ENCODE assay signal across 1 cellular context in the genomic region with DNA sequence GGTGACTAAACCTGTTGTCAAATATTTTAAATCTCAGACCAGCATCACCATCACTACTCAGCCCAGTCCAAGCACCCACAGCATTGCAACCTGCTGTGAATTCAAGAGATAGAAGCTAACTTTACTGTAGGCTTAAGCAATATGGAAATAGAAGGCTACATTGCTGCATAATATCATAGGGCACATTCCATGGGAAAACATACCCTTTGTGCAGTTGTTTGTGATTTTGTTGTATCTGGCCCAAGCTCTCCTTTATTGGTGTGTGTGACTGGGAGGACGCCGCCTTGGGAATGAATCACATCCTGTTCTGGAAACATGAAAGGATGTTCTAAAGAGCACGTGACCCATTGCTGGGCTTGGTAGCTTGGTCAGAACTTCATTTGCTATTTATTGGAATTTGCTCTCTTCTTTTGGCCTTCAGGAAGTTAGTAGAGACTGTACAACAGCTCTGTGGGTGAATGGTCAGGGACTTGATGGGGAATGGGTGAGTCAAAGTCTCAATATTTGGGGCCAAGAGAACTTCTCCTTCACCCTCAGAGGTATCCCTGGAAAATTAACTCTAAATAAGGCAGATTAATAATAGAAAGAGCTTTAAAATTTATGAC.
TF ChIP-seq lines count a peak whose summit lies in the region.

No MANE protein-coding gene starts in this region.

TF ChIP-seq in HepG2, 621 proteins besides CTCF, POLR2A, EP300 and RAD21 (continued from another document and continues in another):
- TF ChIP-seq, protein P1, sequence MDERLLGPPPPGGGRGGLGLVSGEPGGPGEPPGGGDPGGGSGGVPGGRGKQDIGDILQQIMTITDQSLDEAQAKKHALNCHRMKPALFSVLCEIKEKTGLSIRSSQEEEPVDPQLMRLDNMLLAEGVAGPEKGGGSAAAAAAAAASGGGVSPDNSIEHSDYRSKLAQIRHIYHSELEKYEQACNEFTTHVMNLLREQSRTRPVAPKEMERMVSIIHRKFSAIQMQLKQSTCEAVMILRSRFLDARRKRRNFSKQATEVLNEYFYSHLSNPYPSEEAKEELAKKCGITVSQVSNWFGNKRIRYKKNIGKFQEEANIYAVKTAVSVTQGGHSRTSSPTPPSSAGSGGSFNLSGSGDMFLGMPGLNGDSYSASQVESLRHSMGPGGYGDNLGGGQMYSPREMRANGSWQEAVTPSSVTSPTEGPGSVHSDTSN (CRISPR knock-in tag; IDR thresholded peaks at IDR 0.05): 0 out of 2 replicates have a peak, but pooled peaks have one; percentile 30
- peak; percentile 24; the same call in 1 of the 2 replicates for TF ChIP-seq ZNF547 (CRISPR knock-in tag; IDR thresholded peaks at IDR 0.05)
- no peak for TF ChIP-seq ZNF143 (CRISPR knock-in tag; IDR thresholded peaks at IDR 0.05)
- no peak for TF ChIP-seq ZBTB42 (CRISPR knock-in tag; IDR thresholded peaks at IDR 0.05)
- TF ChIP-seq ZNF333 (CRISPR knock-in tag; IDR thresholded peaks at IDR 0.05; ENCODE audit: borderline replicate concordance): no peak
- TF ChIP-seq, protein P2, sequence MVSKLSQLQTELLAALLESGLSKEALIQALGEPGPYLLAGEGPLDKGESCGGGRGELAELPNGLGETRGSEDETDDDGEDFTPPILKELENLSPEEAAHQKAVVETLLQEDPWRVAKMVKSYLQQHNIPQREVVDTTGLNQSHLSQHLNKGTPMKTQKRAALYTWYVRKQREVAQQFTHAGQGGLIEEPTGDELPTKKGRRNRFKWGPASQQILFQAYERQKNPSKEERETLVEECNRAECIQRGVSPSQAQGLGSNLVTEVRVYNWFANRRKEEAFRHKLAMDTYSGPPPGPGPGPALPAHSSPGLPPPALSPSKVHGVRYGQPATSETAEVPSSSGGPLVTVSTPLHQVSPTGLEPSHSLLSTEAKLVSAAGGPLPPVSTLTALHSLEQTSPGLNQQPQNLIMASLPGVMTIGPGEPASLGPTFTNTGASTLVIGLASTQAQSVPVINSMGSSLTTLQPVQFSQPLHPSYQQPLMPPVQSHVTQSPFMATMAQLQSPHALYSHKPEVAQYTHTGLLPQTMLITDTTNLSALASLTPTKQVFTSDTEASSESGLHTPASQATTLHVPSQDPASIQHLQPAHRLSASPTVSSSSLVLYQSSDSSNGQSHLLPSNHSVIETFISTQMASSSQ (IDR thresholded peaks at IDR 0.05; ENCODE audit: low read depth): peak; percentile 52; the same call in 1 of the 2 replicates
- TF ChIP-seq, protein P2 (CRISPR knock-in tag; IDR thresholded peaks at IDR 0.05; ENCODE audit: borderline replicate concordance): no peak
- TF ChIP-seq ZNF282 (IDR thresholded peaks at IDR 0.05; ENCODE audit: partially characterized antibody): no peak
- no peak for TF ChIP-seq GPN1 (CRISPR knock-in tag; IDR thresholded peaks at IDR 0.05; ENCODE audit: borderline replicate concordance)
- TF ChIP-seq KAT8 (CRISPR knock-in tag; IDR thresholded peaks at IDR 0.05): peak; percentile 76
- TF ChIP-seq NR1H2 (CRISPR knock-in tag; IDR thresholded peaks at IDR 0.05; ENCODE audit: borderline replicate concordance, low read depth): no peak
- TF ChIP-seq, protein P3, sequence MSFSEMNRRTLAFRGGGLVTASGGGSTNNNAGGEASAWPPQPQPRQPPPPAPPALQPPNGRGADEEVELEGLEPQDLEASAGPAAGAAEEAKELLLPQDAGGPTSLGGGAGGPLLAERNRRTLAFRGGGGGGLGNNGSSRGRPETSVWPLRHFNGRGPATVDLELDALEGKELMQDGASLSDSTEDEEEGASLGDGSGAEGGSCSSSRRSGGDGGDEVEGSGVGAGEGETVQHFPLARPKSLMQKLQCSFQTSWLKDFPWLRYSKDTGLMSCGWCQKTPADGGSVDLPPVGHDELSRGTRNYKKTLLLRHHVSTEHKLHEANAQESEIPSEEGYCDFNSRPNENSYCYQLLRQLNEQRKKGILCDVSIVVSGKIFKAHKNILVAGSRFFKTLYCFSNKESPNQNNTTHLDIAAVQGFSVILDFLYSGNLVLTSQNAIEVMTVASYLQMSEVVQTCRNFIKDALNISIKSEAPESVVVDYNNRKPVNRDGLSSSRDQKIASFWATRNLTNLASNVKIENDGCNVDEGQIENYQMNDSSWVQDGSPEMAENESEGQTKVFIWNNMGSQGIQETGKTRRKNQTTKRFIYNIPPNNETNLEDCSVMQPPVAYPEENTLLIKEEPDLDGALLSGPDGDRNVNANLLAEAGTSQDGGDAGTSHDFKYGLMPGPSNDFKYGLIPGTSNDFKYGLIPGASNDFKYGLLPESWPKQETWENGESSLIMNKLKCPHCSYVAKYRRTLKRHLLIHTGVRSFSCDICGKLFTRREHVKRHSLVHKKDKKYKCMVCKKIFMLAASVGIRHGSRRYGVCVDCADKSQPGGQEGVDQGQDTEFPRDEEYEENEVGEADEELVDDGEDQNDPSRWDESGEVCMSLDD (CRISPR knock-in tag; IDR thresholded peaks at IDR 0.05; ENCODE audit: borderline replicate concordance): no peak; the same call in 1 of the 2 replicates
- TF ChIP-seq MIXL1 (CRISPR knock-in tag; IDR thresholded peaks at IDR 0.05): peak; percentile 76
- TF ChIP-seq, protein P4, sequence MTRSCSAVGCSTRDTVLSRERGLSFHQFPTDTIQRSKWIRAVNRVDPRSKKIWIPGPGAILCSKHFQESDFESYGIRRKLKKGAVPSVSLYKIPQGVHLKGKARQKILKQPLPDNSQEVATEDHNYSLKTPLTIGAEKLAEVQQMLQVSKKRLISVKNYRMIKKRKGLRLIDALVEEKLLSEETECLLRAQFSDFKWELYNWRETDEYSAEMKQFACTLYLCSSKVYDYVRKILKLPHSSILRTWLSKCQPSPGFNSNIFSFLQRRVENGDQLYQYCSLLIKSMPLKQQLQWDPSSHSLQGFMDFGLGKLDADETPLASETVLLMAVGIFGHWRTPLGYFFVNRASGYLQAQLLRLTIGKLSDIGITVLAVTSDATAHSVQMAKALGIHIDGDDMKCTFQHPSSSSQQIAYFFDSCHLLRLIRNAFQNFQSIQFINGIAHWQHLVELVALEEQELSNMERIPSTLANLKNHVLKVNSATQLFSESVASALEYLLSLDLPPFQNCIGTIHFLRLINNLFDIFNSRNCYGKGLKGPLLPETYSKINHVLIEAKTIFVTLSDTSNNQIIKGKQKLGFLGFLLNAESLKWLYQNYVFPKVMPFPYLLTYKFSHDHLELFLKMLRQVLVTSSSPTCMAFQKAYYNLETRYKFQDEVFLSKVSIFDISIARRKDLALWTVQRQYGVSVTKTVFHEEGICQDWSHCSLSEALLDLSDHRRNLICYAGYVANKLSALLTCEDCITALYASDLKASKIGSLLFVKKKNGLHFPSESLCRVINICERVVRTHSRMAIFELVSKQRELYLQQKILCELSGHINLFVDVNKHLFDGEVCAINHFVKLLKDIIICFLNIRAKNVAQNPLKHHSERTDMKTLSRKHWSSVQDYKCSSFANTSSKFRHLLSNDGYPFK (CRISPR knock-in tag; IDR thresholded peaks at IDR 0.05; ENCODE audit: borderline replicate concordance): no peak
- TF ChIP-seq, protein P5, sequence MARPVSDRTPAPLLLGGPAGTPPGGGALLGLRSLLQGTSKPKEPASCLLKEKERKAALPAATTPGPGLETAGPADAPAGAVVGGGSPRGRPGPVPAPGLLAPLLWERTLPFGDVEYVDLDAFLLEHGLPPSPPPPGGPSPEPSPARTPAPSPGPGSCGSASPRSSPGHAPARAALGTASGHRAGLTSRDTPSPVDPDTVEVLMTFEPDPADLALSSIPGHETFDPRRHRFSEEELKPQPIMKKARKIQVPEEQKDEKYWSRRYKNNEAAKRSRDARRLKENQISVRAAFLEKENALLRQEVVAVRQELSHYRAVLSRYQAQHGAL (CRISPR knock-in tag; IDR thresholded peaks at IDR 0.05; ENCODE audit: not compliant biosample characterization): no peak
- peak; percentile 74; the same call in 1 of the 2 replicates for TF ChIP-seq ZNF121 (CRISPR knock-in tag; IDR thresholded peaks at IDR 0.05)
- TF ChIP-seq SOX13 (IDR thresholded peaks at IDR 0.05): 0 out of 2 replicates have a peak, but pooled peaks have one; percentile 51
- TF ChIP-seq SOX13 (CRISPR knock-in tag; conservative IDR thresholded peaks at IDR 0.05 in 1 of 2, IDR thresholded peaks at IDR 0.05 in 1 of 2): peak in 1 of 2 experiments; percentile 90; a peak in 2 of 4 replicates
- TF ChIP-seq, protein P6, sequence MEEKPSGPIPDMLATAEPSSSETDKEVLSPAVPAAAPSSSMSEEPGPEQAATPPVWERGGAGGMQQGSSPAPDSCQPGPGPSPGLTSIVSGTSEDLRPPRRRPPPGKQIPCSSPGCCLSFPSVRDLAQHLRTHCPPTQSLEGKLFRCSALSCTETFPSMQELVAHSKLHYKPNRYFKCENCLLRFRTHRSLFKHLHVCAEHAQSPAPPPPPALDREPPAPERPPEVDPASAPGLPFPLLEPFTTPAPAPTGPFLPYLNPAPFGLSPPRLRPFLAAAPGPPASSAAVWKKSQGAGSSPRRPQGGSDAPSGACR (CRISPR knock-in tag; IDR thresholded peaks at IDR 0.05): peak; percentile 4; the same call in 1 of the 2 replicates
- TF ChIP-seq ETV6 (CRISPR knock-in tag; conservative IDR thresholded peaks at IDR 0.05): no peak
- peak; percentile 7 for TF ChIP-seq ZNF781 (CRISPR knock-in tag; IDR thresholded peaks at IDR 0.05; ENCODE audit: borderline replicate concordance, not compliant biosample characterization)
- 0 out of 2 replicates have a peak, but pooled peaks have one; percentile 49 for TF ChIP-seq ZNF451 (CRISPR knock-in tag; IDR thresholded peaks at IDR 0.05)
- TF ChIP-seq NFYC (CRISPR knock-in tag; IDR thresholded peaks at IDR 0.05): no peak; the same call in 1 of the 2 replicates
- no peak; the same call in 1 of the 2 replicates for TF ChIP-seq KDM3A (CRISPR knock-in tag; IDR thresholded peaks at IDR 0.05; ENCODE audit: low read depth)
- 0 out of 2 replicates have a peak, but pooled peaks have one; percentile 29 for TF ChIP-seq RBAK (CRISPR knock-in tag; IDR thresholded peaks at IDR 0.05)
- TF ChIP-seq XRCC5 (optimal IDR thresholded peaks at IDR 0.05; ENCODE audit: low read length): no peak
- no peak for TF ChIP-seq ZNF160 (CRISPR knock-in tag; IDR thresholded peaks at IDR 0.05)
- peak; percentile 44; the same call in 1 of the 2 replicates for TF ChIP-seq GABPB1 (CRISPR knock-in tag; IDR thresholded peaks at IDR 0.05)
- no peak for TF ChIP-seq ZNF570 (CRISPR knock-in tag; IDR thresholded peaks at IDR 0.05; ENCODE audit: borderline replicate concordance)
- TF ChIP-seq SMARCC2 (IDR thresholded peaks at IDR 0.05): no peak
- no peak for TF ChIP-seq ZNF253 (CRISPR knock-in tag; IDR thresholded peaks at IDR 0.05; ENCODE audit: borderline replicate concordance)
- TF ChIP-seq DMAP1 (CRISPR knock-in tag; IDR thresholded peaks at IDR 0.05): peak; percentile 10; the same call in 1 of the 2 replicates
- no peak for TF ChIP-seq NPAS2 (CRISPR knock-in tag; IDR thresholded peaks at IDR 0.05; ENCODE audit: borderline replicate concordance)
- TF ChIP-seq ELF4 (CRISPR knock-in tag; IDR thresholded peaks at IDR 0.05; ENCODE audit: borderline replicate concordance): no peak
- TF ChIP-seq, protein P7, sequence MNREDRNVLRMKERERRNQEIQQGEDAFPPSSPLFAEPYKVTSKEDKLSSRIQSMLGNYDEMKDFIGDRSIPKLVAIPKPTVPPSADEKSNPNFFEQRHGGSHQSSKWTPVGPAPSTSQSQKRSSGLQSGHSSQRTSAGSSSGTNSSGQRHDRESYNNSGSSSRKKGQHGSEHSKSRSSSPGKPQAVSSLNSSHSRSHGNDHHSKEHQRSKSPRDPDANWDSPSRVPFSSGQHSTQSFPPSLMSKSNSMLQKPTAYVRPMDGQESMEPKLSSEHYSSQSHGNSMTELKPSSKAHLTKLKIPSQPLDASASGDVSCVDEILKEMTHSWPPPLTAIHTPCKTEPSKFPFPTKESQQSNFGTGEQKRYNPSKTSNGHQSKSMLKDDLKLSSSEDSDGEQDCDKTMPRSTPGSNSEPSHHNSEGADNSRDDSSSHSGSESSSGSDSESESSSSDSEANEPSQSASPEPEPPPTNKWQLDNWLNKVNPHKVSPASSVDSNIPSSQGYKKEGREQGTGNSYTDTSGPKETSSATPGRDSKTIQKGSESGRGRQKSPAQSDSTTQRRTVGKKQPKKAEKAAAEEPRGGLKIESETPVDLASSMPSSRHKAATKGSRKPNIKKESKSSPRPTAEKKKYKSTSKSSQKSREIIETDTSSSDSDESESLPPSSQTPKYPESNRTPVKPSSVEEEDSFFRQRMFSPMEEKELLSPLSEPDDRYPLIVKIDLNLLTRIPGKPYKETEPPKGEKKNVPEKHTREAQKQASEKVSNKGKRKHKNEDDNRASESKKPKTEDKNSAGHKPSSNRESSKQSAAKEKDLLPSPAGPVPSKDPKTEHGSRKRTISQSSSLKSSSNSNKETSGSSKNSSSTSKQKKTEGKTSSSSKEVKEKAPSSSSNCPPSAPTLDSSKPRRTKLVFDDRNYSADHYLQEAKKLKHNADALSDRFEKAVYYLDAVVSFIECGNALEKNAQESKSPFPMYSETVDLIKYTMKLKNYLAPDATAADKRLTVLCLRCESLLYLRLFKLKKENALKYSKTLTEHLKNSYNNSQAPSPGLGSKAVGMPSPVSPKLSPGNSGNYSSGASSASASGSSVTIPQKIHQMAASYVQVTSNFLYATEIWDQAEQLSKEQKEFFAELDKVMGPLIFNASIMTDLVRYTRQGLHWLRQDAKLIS (CRISPR knock-in tag; IDR thresholded peaks at IDR 0.05): no peak
- no peak for TF ChIP-seq ZNF768 (CRISPR knock-in tag; IDR thresholded peaks at IDR 0.05)
- TF ChIP-seq, protein P8, sequence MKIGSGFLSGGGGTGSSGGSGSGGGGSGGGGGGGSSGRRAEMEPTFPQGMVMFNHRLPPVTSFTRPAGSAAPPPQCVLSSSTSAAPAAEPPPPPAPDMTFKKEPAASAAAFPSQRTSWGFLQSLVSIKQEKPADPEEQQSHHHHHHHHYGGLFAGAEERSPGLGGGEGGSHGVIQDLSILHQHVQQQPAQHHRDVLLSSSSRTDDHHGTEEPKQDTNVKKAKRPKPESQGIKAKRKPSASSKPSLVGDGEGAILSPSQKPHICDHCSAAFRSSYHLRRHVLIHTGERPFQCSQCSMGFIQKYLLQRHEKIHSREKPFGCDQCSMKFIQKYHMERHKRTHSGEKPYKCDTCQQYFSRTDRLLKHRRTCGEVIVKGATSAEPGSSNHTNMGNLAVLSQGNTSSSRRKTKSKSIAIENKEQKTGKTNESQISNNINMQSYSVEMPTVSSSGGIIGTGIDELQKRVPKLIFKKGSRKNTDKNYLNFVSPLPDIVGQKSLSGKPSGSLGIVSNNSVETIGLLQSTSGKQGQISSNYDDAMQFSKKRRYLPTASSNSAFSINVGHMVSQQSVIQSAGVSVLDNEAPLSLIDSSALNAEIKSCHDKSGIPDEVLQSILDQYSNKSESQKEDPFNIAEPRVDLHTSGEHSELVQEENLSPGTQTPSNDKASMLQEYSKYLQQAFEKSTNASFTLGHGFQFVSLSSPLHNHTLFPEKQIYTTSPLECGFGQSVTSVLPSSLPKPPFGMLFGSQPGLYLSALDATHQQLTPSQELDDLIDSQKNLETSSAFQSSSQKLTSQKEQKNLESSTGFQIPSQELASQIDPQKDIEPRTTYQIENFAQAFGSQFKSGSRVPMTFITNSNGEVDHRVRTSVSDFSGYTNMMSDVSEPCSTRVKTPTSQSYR (CRISPR knock-in tag; IDR thresholded peaks at IDR 0.05; ENCODE audit: borderline replicate concordance): no peak
- no peak for TF ChIP-seq ZNF678 (CRISPR knock-in tag; IDR thresholded peaks at IDR 0.05)
- TF ChIP-seq ZNF335 (CRISPR knock-in tag; IDR thresholded peaks at IDR 0.05): no peak
